In the genomic region with DNA sequence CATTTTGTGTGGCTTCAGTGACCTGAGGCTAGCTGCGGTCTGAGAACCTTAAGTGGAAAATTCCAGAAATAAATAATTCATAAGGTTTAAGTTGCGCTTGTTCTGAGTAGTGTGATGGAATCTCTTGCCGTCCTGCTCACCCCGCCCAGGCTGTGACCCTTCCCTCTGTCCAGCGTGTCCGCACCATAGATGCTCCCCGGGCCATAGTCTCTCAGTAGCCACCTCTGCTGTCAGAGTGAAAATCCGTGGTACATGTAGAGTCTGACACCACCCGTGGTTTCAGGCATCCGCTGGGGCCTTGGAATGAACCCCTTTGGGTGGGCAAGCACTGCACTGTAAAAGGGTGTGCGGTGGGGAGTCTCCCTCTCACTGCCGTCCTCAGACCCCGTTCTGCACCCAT, we compare ENCODE assay signal across 7 cellular contexts. TPM values are rescaled to one million over a fixed set of nuclear protein-coding genes. Genes with fewer than 3 reads are reported as not detected.
"Had no signal": no experiment of that assay in that cellular context is flagged by ENCODE, and none has a peak within 500 bp of the region (broad histone marks: within the 10 kb centered on the region; RNA-seq: fewer than 3 reads in every experiment).

No MANE protein-coding gene starts in this region.

- ATAC-seq: K562 had no signal

- DNase-seq: GM23248, GOT3, H9, HCEC 1CT, IMR-90 had no signal

- H3K27ac ChIP-seq: GM23248 had no signal

- H3K4me3 ChIP-seq: GM23248, K562 had no signal

RNA-seq across cellular contexts. Expression of a gene that starts 11.7 kb away (rescaled TPM):
- total RNA-seq: GM23248, IMR-90, K562 had no signal
- polyA plus RNA-seq: GM23248, IMR-90, K562 had no signal

RNA-seq across cellular contexts. Expression of a gene that starts 22.1 kb away (rescaled TPM):
- total RNA-seq: GM23248, H9, HT-29, IMR-90, K562 had no signal
- polyA plus RNA-seq: GM23248, IMR-90, K562 had no signal
